ENCODE assay signal across 15 cellular contexts in the genomic region with DNA sequence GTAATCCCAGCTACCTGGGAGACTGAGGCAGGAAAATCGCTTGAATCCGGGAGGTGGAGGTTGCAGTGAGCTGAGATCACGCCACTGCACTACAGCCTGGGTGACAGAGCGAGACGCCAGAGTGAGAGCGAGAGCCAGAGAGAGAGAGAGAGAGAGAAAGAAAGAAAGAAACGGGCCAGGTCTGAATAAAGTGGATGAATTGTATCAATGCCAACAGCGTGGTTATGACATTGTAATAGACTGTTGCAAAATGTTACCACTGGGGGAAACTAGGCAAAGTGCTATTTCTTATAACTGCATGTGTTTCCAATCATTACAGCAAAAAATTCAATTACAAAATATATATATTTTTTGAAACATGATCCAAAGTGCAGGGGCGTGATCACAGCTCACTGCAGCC. TPM values are rescaled to one million over a fixed set of nuclear protein-coding genes. Genes with fewer than 3 reads are reported as not detected.
DNase-seq lines count a peak whose midpoint lies in the region; ATAC-seq, FAIRE-seq and TF ChIP-seq lines count a peak whose summit lies in the region.
"Had no signal": no experiment of that assay in that cellular context is flagged by ENCODE, and none has a peak within 500 bp of the region (broad histone marks: within the 10 kb centered on the region; RNA-seq: fewer than 3 reads in every experiment).

No MANE protein-coding gene starts in this region.

- no peak for TF ChIP-seq POLR2A in H54 (IDR thresholded peaks at IDR 0.05; ENCODE audit: low read depth, low read length)

- H3K4me3 Mint-ChIP-seq in H9: no peak overlapping the region
- H3K4me3 Mint-ChIP-seq: B cell had no signal

- peaks cover 11% of the 10 kb centered on the region for H3K27me3 Mint-ChIP-seq in H9 (ENCODE audit: low read depth)
- H3K27me3 Mint-ChIP-seq: B cell had no signal

- no peak overlapping the region for H4K8ac ChIP-seq in H9 (replicated peaks; ENCODE audit: insufficient read length, low read depth, low read length)

- peak overlapping the region in 1 of 3 experiments; percentile 45; a peak in 1 of 7 replicates for H3K27ac Mint-ChIP-seq in H9
- H3K27ac Mint-ChIP-seq: B cell had no signal

- peaks cover 0 to 5% (median 4%) of the 10 kb centered on the region in 3 experiments; a peak in 6 of 7 replicates for H3K36me3 Mint-ChIP-seq in H9 (ENCODE audit: insufficient read depth in 1 of 3, low read depth in 3 of 3)

- WGBS in H9 (ENCODE audit: extremely low coverage, insufficient read length, low lambda C conversion rate): no CpG with 5 or more reads among the region's 9 CpGs

- H3K56ac ChIP-seq in H9 (ENCODE audit: insufficient read length, low read depth, low read length): no peak overlapping the region

- no peak overlapping the region for H2BK12ac ChIP-seq in H9 (ENCODE audit: insufficient read length, low read depth, low read length)

- H3K27ac ChIP-seq in H9 (ENCODE audit: insufficient read length, low read depth, low read length): no peak overlapping the region

- TF ChIP-seq RAD21 in Ishikawa (IDR thresholded peaks at IDR 0.05; ENCODE audit: low read depth): no peak

- no peaks in the 10 kb centered on the region; the same call in 1 of the 2 replicates for H3K4me1 ChIP-seq in H9 (ENCODE audit: insufficient read depth, low read length)

- H3K79me2 ChIP-seq in H9 (ENCODE audit: insufficient read depth, low read length): no peaks in the 10 kb centered on the region

- no peak overlapping the region for H3K23ac ChIP-seq in H9 (ENCODE audit: insufficient read length, low read depth, low read length)

- DNase-seq in AG09319 (ENCODE audit: extremely low read depth, low read depth) (peak; percentile 76), astrocyte of the spinal cord (ENCODE audit: low read depth, low spot score) (peak; percentile 76), left lobe of liver (ENCODE audit: low spot score) (no peak), T-helper 2 cell (no peak), H9 (no peak), H54 (ENCODE audit: insufficient read length, low spot score) (no peak)
- no peak for DNase-seq in activated T-cell treated with anti-CD3 and anti-CD28 coated beads, Interleukin-2, amount 50 U/mL, for 1 hour
- DNase-seq: effector CD8-positive, alpha-beta T cell; midbrain; NCI-H1930; NCI-H82; stimulated activated CD4-positive, alpha-beta T cell treated with anti-CD3 and anti-CD28 coated beads, Interleukin-4, amount 100 ng/mL, for 24 hours; stimulated activated naive CD4-positive, alpha-beta T cell treated with Interleukin-2 at 50 U/mL for 16 hours had no signal

- no peak overlapping the region for H3K14ac ChIP-seq in H9 (ENCODE audit: insufficient read depth, low read length)

- no peak for FAIRE-seq in H54 (lab: Jason Lieb, UNC)

- H3K9me3 Mint-ChIP-seq in H9: peaks cover 9 to 16% of the 10 kb centered on the region in 2 experiments

- no peak overlapping the region for H2BK5ac ChIP-seq in H9 (ENCODE audit: insufficient read length, low read length)

- ATAC-seq in left lobe of liver: peak; percentile 65

- H3K18ac ChIP-seq in H9 (ENCODE audit: insufficient read length, low read depth, low read length): no peak overlapping the region

- H2BK20ac ChIP-seq in H9 (ENCODE audit: low read depth, low read length, poor library complexity, severe bottlenecking): no peak overlapping the region

- no peak overlapping the region for H3K4ac ChIP-seq in H9 (ENCODE audit: low read depth, low read length)

- H2AFZ ChIP-seq in H9 (ENCODE audit: low read length): no peak overlapping the region

- H4K20me1 ChIP-seq in H9 (ENCODE audit: control insufficient read depth, insufficient read depth, insufficient read length): no peaks in the 10 kb centered on the region

- H3K23me2 ChIP-seq in H9 (ENCODE audit: insufficient read length, low read depth, low read length, poor library complexity, severe bottlenecking): no peaks in the 10 kb centered on the region

- H3K4me1 Mint-ChIP-seq in H9: peaks cover 6 to 16% of the 10 kb centered on the region in 2 experiments

- H3K4me2 ChIP-seq in H9 (ENCODE audit: insufficient read depth, insufficient read length, low read length): no peak overlapping the region

- H4K91ac ChIP-seq in H9 (ENCODE audit: insufficient read length, low read depth, low read length): no peak overlapping the region

- in situ Hi-C loops in astrocyte of the spinal cord (cut with HindIII; ENCODE audit: low sequenced_read_pairs): no loop called here

- H4K5ac ChIP-seq in H9 (ENCODE audit: insufficient read length, low read depth, low read length): no peak overlapping the region

- no peak overlapping the region for H3T11ph ChIP-seq in H9 (ENCODE audit: low read length)

- no peaks in the 10 kb centered on the region for H3K27me3 ChIP-seq in H9 (ENCODE audit: insufficient read depth, low read length)

- H3K9ac ChIP-seq in H9 (ENCODE audit: extremely low read depth, insufficient read length, low read length): no peak overlapping the region

- H3K9me3 ChIP-seq in H9 (ENCODE audit: control insufficient read depth, low read depth, low read length): no peaks in the 10 kb centered on the region

- TF ChIP-seq EP300 in Ishikawa (IDR thresholded peaks at IDR 0.05; ENCODE audit: borderline replicate concordance): no peak

- TF ChIP-seq CTCF in AG09319 (IDR thresholded peaks at IDR 0.05; ENCODE audit: low read depth, low read length) (no peak; the same call in 1 of the 2 replicates), astrocyte of the spinal cord (IDR thresholded peaks at IDR 0.05; ENCODE audit: low read depth, low read length) (no peak), H9 (conservative IDR thresholded peaks at IDR 0.05) (no peak)

- no peak overlapping the region for H2AK5ac ChIP-seq in H9 (ENCODE audit: insufficient read length, low read length)

- H2BK15ac ChIP-seq in H9 (ENCODE audit: low read depth, low read length): no peak overlapping the region

- H3K79me1 ChIP-seq in H9 (ENCODE audit: insufficient read depth, low read depth, low read length, poor library complexity, severe bottlenecking): no peaks in the 10 kb centered on the region

- no peak overlapping the region for H2BK120ac ChIP-seq in H9 (ENCODE audit: low read depth, low read length, poor library complexity, severe bottlenecking)

- H3K4me3 ChIP-seq in astrocyte of the spinal cord (ENCODE audit: low read depth, low read length): no peak overlapping the region

TF ChIP-seq in Ishikawa, 13 proteins besides CTCF, POLR2A, EP300 and RAD21:
- TF ChIP-seq, protein P1, sequence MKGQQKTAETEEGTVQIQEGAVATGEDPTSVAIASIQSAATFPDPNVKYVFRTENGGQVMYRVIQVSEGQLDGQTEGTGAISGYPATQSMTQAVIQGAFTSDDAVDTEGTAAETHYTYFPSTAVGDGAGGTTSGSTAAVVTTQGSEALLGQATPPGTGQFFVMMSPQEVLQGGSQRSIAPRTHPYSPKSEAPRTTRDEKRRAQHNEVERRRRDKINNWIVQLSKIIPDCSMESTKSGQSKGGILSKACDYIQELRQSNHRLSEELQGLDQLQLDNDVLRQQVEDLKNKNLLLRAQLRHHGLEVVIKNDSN (IDR thresholded peaks at IDR 0.05): no peak
- TF ChIP-seq, protein P2, sequence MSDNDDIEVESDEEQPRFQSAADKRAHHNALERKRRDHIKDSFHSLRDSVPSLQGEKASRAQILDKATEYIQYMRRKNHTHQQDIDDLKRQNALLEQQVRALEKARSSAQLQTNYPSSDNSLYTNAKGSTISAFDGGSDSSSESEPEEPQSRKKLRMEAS (IDR thresholded peaks at IDR 0.05): peak; percentile 31; the same call in 1 of the 2 replicates
- no peak for TF ChIP-seq EGR1 (IDR thresholded peaks at IDR 0.05)
- peak; percentile 76 for TF ChIP-seq CEBPB (IDR thresholded peaks at IDR 0.05)
- peak; percentile 71 for TF ChIP-seq NFIC (IDR thresholded peaks at IDR 0.05)

RNA-seq across cellular contexts. Expression of a gene that starts 11.8 kb away (rescaled TPM):
- 25.9 TPM for total RNA-seq in left lobe of liver
- total RNA-seq in H9 (2021): 110 and 113 TPM in 2 replicates

RNA-seq across cellular contexts. Expression of a gene that starts 23.7 kb away (rescaled TPM):
- 149 TPM for total RNA-seq in left lobe of liver
- 153 and 154 TPM in 2 replicates for total RNA-seq in H9 (2021)

Comparison
In these comparisons a context has a peak if more than half of its experiments do, and no peak if none do; other contexts are left out.
1. DNase-seq: peak in AG09319 (single experiment) and astrocyte of the spinal cord (single experiment); none in left lobe of liver (single experiment), T-helper 2 cell (0 of 5), activated T-cell treated with anti-CD3 and anti-CD28 coated beads, Interleukin-2, amount 50 U/mL, for 1 hour (single experiment), H9 (single experiment) and H54 (single experiment).